In genomic region chr1:202184750-202185460, GRCh38 we compare ENCODE assay signal across 8 cellular contexts. TPM values are rescaled to one million over a fixed set of nuclear protein-coding genes. Genes with fewer than 3 reads are reported as not detected.
DNase-seq lines count a peak whose midpoint lies in the region; ATAC-seq, FAIRE-seq and TF ChIP-seq lines count a peak whose summit lies in the region.

No MANE protein-coding gene starts in this region.

- ATAC-seq in activated T-cell treated with anti-CD3 and anti-CD28 coated beads, Interleukin-2, amount 50 U/mL, for 72 hours (replicated peaks in 1 of 2), result peak; percentile 63 to 72
- ATAC-seq in HG02610 (IDR thresholded peaks at IDR 0.05; ENCODE audit: unreplicated experiment), result no peak

- 13 to 22% (median 16%) methylated on average over 13 to 19 of the region's 19 CpGs for WGBS in stomach, 5 donors

- H3K9me3 ChIP-seq in neural cell (ENCODE audit: low read length) (no peaks in the 10 kb centered on the region), stomach (no peaks in the 10 kb centered on the region)

- no peaks in the 10 kb centered on the region for H4K20me1 ChIP-seq in neural cell (ENCODE audit: insufficient read depth)

- H3K4me3 ChIP-seq in fibroblast of pulmonary artery (replicated peaks; ENCODE audit: low read depth, low read length) (no peak overlapping the region), neural cell (ENCODE audit: low read length) (no peak overlapping the region), stomach (no peak overlapping the region)

- peak; percentile 85 for DNase-seq in GM03348 (ENCODE audit: low spot score)
- DNase-seq in Kasumi-1 (lab: John Stamatoyannopoulos, UW), result peak; percentile 71 to 75
- DNase-seq in RCC 7860 (ENCODE audit: low spot score), result peak; percentile 77
- DNase-seq in activated T-cell treated with anti-CD3 and anti-CD28 coated beads, Interleukin-2, amount 50 U/mL, for 72 hours, result peak; percentile 74 to 75
- DNase-seq in fibroblast of pulmonary artery (ENCODE audit: low read depth), result peak; percentile 86
- peak; percentile 87 for DNase-seq in stomach

- no peak overlapping the region for H3K27ac Mint-ChIP-seq in activated T-cell treated with anti-CD3 and anti-CD28 coated beads, Interleukin-2, amount 50 U/mL, for 72 hours

- TF ChIP-seq POLR2A in stomach (IDR thresholded peaks at IDR 0.05), result no peak

- no peaks in the 10 kb centered on the region for H3K36me3 Mint-ChIP-seq in activated T-cell treated with anti-CD3 and anti-CD28 coated beads, Interleukin-2, amount 50 U/mL, for 72 hours (ENCODE audit: insufficient read depth in 2 of 2)

- TF ChIP-seq RAD21 in neural cell (conservative IDR thresholded peaks at IDR 0.05), result peak; percentile 74

- H3K4me2 ChIP-seq in neural cell (ENCODE audit: low read length), result no peak overlapping the region

- no peak overlapping the region for H3K27ac ChIP-seq in neural cell (ENCODE audit: low read length)
- H3K27ac ChIP-seq in stomach, result no peak overlapping the region

- H3K36me3 ChIP-seq in neural cell (ENCODE audit: insufficient read depth, low read length) (no peaks in the 10 kb centered on the region), stomach (no peaks in the 10 kb centered on the region)

- no peak overlapping the region for H2AFZ ChIP-seq in neural cell (ENCODE audit: low read depth, low read length)

- peaks cover 14% of the 10 kb centered on the region for H3K4me1 Mint-ChIP-seq in activated T-cell treated with anti-CD3 and anti-CD28 coated beads, Interleukin-2, amount 50 U/mL, for 72 hours (ENCODE audit: low read depth)

- no peaks in the 10 kb centered on the region for H3K9me2 ChIP-seq in neural cell (ENCODE audit: insufficient read depth, low read length)

- peaks cover 12% of the 10 kb centered on the region for H3K27me3 Mint-ChIP-seq in activated T-cell treated with anti-CD3 and anti-CD28 coated beads, Interleukin-2, amount 50 U/mL, for 72 hours (ENCODE audit: low read depth)

- intact Hi-C loops in stomach (cut with DNase I; ENCODE audit: low total_unique reads), result loop anchor here (5.0 kb wide), 1 partner anchor 132 kb away; no protein-coding TSS in a partner anchor

- TF ChIP-seq CTCF in fibroblast of pulmonary artery (IDR thresholded peaks at IDR 0.05; ENCODE audit: low read length, missing control alignments) (peak; percentile 89), neural cell (IDR thresholded peaks at IDR 0.05; ENCODE audit: poor library complexity, severe bottlenecking) (peak; percentile 81), stomach (IDR thresholded peaks at IDR 0.05) (peak in 5 of 7 experiments; percentile 19 to 85 (median 71))

- peaks cover 0 to 9% (median 6%) of the 10 kb centered on the region in 4 donors for H3K4me1 ChIP-seq in stomach

- no peaks in the 10 kb centered on the region for H3F3A ChIP-seq in neural cell (ENCODE audit: insufficient read depth, low read length, poor library complexity, severe bottlenecking)

- FAIRE-seq in RCC 7860 (lab: Jason Lieb, UNC), result peak; percentile 44

- no peak for TF ChIP-seq EP300 in neural cell (conservative IDR thresholded peaks at IDR 0.05; ENCODE audit: poor library complexity, severe bottlenecking)
- TF ChIP-seq EP300 in stomach (IDR thresholded peaks at IDR 0.05), result no peak

- no peaks in the 10 kb centered on the region for H3K9me3 Mint-ChIP-seq in activated T-cell treated with anti-CD3 and anti-CD28 coated beads, Interleukin-2, amount 50 U/mL, for 72 hours

- no peak overlapping the region for H3K4me3 Mint-ChIP-seq in activated T-cell treated with anti-CD3 and anti-CD28 coated beads, Interleukin-2, amount 50 U/mL, for 72 hours

- no peaks in the 10 kb centered on the region for H3K27me3 ChIP-seq in neural cell (ENCODE audit: insufficient read depth, low read depth, low read length)
- H3K27me3 ChIP-seq in stomach, result peaks cover 0 to 83% (median 0%) of the 10 kb centered on the region in 3 donors

- H3K79me2 ChIP-seq in neural cell (replicated peaks; ENCODE audit: insufficient read depth, low read length), result no peaks in the 10 kb centered on the region

- no peak overlapping the region for H3K9ac ChIP-seq in neural cell (ENCODE audit: low read length)

TF ChIP-seq in neural cell, 6 proteins besides CTCF, POLR2A, EP300 and RAD21:
- no peak for TF ChIP-seq TAF1 (IDR thresholded peaks at IDR 0.05; ENCODE audit: low read depth)
- peak; percentile 82 for TF ChIP-seq SMC3 (conservative IDR thresholded peaks at IDR 0.05; ENCODE audit: poor library complexity)
- TF ChIP-seq MXI1 (conservative IDR thresholded peaks at IDR 0.05; ENCODE audit: poor library complexity, severe bottlenecking), result no peak
- TF ChIP-seq REST (IDR thresholded peaks at IDR 0.05; ENCODE audit: borderline replicate concordance), result no peak
- TF ChIP-seq EZH2 (IDR thresholded peaks at IDR 0.05; ENCODE audit: borderline replicate concordance, insufficient read depth, low read length, poor library complexity, severe bottlenecking), result no peak
- no peak for TF ChIP-seq POLR2AphosphoS5 (IDR thresholded peaks at IDR 0.05)

RNA-seq across cellular contexts. Expression of gene LGR6, which starts 8.7 kb away (rescaled TPM):
- under 1 TPM; 0.22 to 0.69 TPM for total RNA-seq in activated T-cell treated with anti-CD3 and anti-CD28 coated beads, Interleukin-2, amount 50 U/mL, for 72 hours
- not detected in 2 replicates for polyA plus RNA-seq in neural cell
- not detected in 2 replicates for polyA minus RNA-seq in neural cell
- under 1 TPM in 2 of 5 donors, not detected in 3; 0.43 to 0.73 TPM for total RNA-seq in stomach
- 1 to 10 TPM in 1 of 3 donors, under 1 TPM in 1, not detected in 1; 0.15 to 3.5 TPM for polyA plus RNA-seq in stomach

RNA-seq across cellular contexts. Expression of gene PTPN7, which starts 24.5 kb away (rescaled TPM):
- 100 to 1,000 TPM; 196 to 201 TPM for total RNA-seq in activated T-cell treated with anti-CD3 and anti-CD28 coated beads, Interleukin-2, amount 50 U/mL, for 72 hours
- polyA plus RNA-seq in neural cell (2.1 TPM in 1 of 2 replicates, not detected in the other), stomach (1 to 10 TPM; 1.8 to 4.4 (median 2.1) TPM)
- not detected in 2 replicates for polyA minus RNA-seq in neural cell
- total RNA-seq in stomach, result 10 to 100 TPM in 1 of 5 donors, 1 to 10 TPM in 3, not detected in 1; 2.0 to 16.3 (median 4.6) TPM

RNA-seq across cellular contexts. Expression of gene ARL8A, which starts 40.4 kb away (rescaled TPM):
- total RNA-seq in activated T-cell treated with anti-CD3 and anti-CD28 coated beads, Interleukin-2, amount 50 U/mL, for 72 hours, result 10 to 100 TPM; 58.1 to 77.1 TPM
- 82.9 and 89.4 TPM in 2 replicates for polyA plus RNA-seq in neural cell
- polyA minus RNA-seq in neural cell, result 70.4 and 73.5 TPM in 2 replicates
- total RNA-seq in stomach, result 10 to 100 TPM in 4 of 5 donors, 1 to 10 TPM in 1; 7.8 to 34.5 (median 29.4) TPM
- 10 to 100 TPM; 18.3 to 20.4 (median 19.1) TPM for polyA plus RNA-seq in stomach

Comparison
In these comparisons a context has a peak if more than half of its experiments do, and no peak if none do; other contexts are left out.
1. RNA of gene PTPN7, which starts 24.5 kb away (total RNA-seq): 196 to 201 TPM in activated T-cell treated with anti-CD3 and anti-CD28 coated beads, Interleukin-2, amount 50 U/mL, for 72 hours; 2.0 to 16.3 TPM in stomach; every median in the first group is over 10 times any median in the second.
2. Peak in every context shown above with its lines, with median percentiles within 50 percentile points of each other: DNase-seq and CTCF ChIP-seq.